Comparison of ENCODE assay signal across 1 cellular context in genomic region chr18:67516432-67517223, GRCh38.
TF ChIP-seq lines count a peak whose summit lies in the region.

DSEL (minus strand) TSS chr18:67516720; CDS start chr18:67514608, 2,112 bp downstream.

TF ChIP-seq in HepG2, 621 proteins besides CTCF, POLR2A, EP300 and RAD21 (continued from another document):
- no peak for TF ChIP-seq ZNF83 (CRISPR knock-in tag; IDR thresholded peaks at IDR 0.05; ENCODE audit: borderline replicate concordance)
- no peak for TF ChIP-seq FLYWCH1 (CRISPR knock-in tag; IDR thresholded peaks at IDR 0.05)
- no peak for TF ChIP-seq ETV5 (CRISPR knock-in tag; IDR thresholded peaks at IDR 0.05; ENCODE audit: borderline replicate concordance)
- TF ChIP-seq KDM6A (CRISPR knock-in tag; IDR thresholded peaks at IDR 0.05; ENCODE audit: low read depth): no peak
- no peak for TF ChIP-seq PHF21A (CRISPR knock-in tag; IDR thresholded peaks at IDR 0.05)
- no peak for TF ChIP-seq CBFB (CRISPR knock-in tag; IDR thresholded peaks at IDR 0.05)
- no peak for TF ChIP-seq ZNF10 (CRISPR knock-in tag; IDR thresholded peaks at IDR 0.05; ENCODE audit: borderline replicate concordance, low read depth)
- no peak for TF ChIP-seq BRD4 (CRISPR knock-in tag; IDR thresholded peaks at IDR 0.05)
- no peak for TF ChIP-seq ZSCAN22 (CRISPR knock-in tag; IDR thresholded peaks at IDR 0.05)
- TF ChIP-seq NFE2 (CRISPR knock-in tag; IDR thresholded peaks at IDR 0.05): no peak
- TF ChIP-seq EEA1 (CRISPR knock-in tag; IDR thresholded peaks at IDR 0.05; ENCODE audit: borderline replicate concordance): peak; percentile 61; the same call in 1 of the 2 replicates
- TF ChIP-seq CREBL2 (CRISPR knock-in tag; IDR thresholded peaks at IDR 0.05; ENCODE audit: borderline replicate concordance): no peak
- peak; percentile 59; the same call in 1 of the 2 replicates for TF ChIP-seq ZNF777 (CRISPR knock-in tag; IDR thresholded peaks at IDR 0.05)
- no peak for TF ChIP-seq KAT7 (CRISPR knock-in tag; IDR thresholded peaks at IDR 0.05; ENCODE audit: borderline replicate concordance)
- TF ChIP-seq AFF4 (CRISPR knock-in tag; IDR thresholded peaks at IDR 0.05): no peak
- TF ChIP-seq ZNF282 (IDR thresholded peaks at IDR 0.05; ENCODE audit: partially characterized antibody): no peak
- no peak for TF ChIP-seq ZNF20 (CRISPR knock-in tag; IDR thresholded peaks at IDR 0.05)
- TF ChIP-seq ZNF333 (CRISPR knock-in tag; IDR thresholded peaks at IDR 0.05; ENCODE audit: borderline replicate concordance): no peak
- TF ChIP-seq SIX1 (CRISPR knock-in tag; IDR thresholded peaks at IDR 0.05; ENCODE audit: borderline replicate concordance): no peak
- TF ChIP-seq HES4 (CRISPR knock-in tag; IDR thresholded peaks at IDR 0.05; ENCODE audit: borderline replicate concordance): no peak
- TF ChIP-seq ZNF251 (CRISPR knock-in tag; IDR thresholded peaks at IDR 0.05): no peak
- TF ChIP-seq HNRNPLL (IDR thresholded peaks at IDR 0.05; ENCODE audit: low read depth, low read length, poor library complexity, severe bottlenecking): no peak
- no peak for TF ChIP-seq CEBPG (CRISPR knock-in tag; IDR thresholded peaks at IDR 0.05)
- no peak for TF ChIP-seq GABPA (IDR thresholded peaks at IDR 0.05; ENCODE audit: low read depth, low read length)
- no peak for TF ChIP-seq GABPA (CRISPR knock-in tag; IDR thresholded peaks at IDR 0.05; ENCODE audit: low read depth)
- no peak for TF ChIP-seq THAP11 (CRISPR knock-in tag; IDR thresholded peaks at IDR 0.05)
- TF ChIP-seq ZNF724P (CRISPR knock-in tag; IDR thresholded peaks at IDR 0.05; ENCODE audit: borderline replicate concordance): no peak
- peak; percentile 39; the same call in 1 of the 2 replicates for TF ChIP-seq MAX (IDR thresholded peaks at IDR 0.05)
- no peak for TF ChIP-seq WIZ (CRISPR knock-in tag; IDR thresholded peaks at IDR 0.05)
- TF ChIP-seq DNMT3B (CRISPR knock-in tag; conservative IDR thresholded peaks at IDR 0.05): no peak
- TF ChIP-seq ZNF768 (CRISPR knock-in tag; IDR thresholded peaks at IDR 0.05): no peak
- no peak for TF ChIP-seq HMG20B (CRISPR knock-in tag; conservative IDR thresholded peaks at IDR 0.05)
- peak; percentile 42; the same call in 1 of the 2 replicates for TF ChIP-seq MXD3 (CRISPR knock-in tag; IDR thresholded peaks at IDR 0.05)
- TF ChIP-seq CSRNP2 (CRISPR knock-in tag; conservative IDR thresholded peaks at IDR 0.05; ENCODE audit: low read depth): no peak
- no peak for TF ChIP-seq ZNF672 (CRISPR knock-in tag; IDR thresholded peaks at IDR 0.05)
- TF ChIP-seq ZNF552 (CRISPR knock-in tag; IDR thresholded peaks at IDR 0.05; ENCODE audit: borderline replicate concordance): no peak
- no peak for TF ChIP-seq JARID2 (CRISPR knock-in tag; IDR thresholded peaks at IDR 0.05; ENCODE audit: insufficient replicate concordance)
- TF ChIP-seq ATF5 (CRISPR knock-in tag; IDR thresholded peaks at IDR 0.05; ENCODE audit: low read depth): no peak
- TF ChIP-seq ZNF17 (CRISPR knock-in tag; IDR thresholded peaks at IDR 0.05): no peak
- no peak for TF ChIP-seq ZNF274 (CRISPR knock-in tag; IDR thresholded peaks at IDR 0.05)
- TF ChIP-seq ZNF878 (CRISPR knock-in tag; IDR thresholded peaks at IDR 0.05): no peak
- TF ChIP-seq ZNF547 (CRISPR knock-in tag; IDR thresholded peaks at IDR 0.05): peak; percentile 74; the same call in 1 of the 2 replicates
- no peak for TF ChIP-seq ZFP41 (CRISPR knock-in tag; IDR thresholded peaks at IDR 0.05; ENCODE audit: borderline replicate concordance)
- TF ChIP-seq ZNF530 (CRISPR knock-in tag; IDR thresholded peaks at IDR 0.05; ENCODE audit: low read depth): no peak
- TF ChIP-seq SNAI1 (CRISPR knock-in tag; IDR thresholded peaks at IDR 0.05; ENCODE audit: borderline replicate concordance): no peak
- TF ChIP-seq ZNF772 (CRISPR knock-in tag; IDR thresholded peaks at IDR 0.05): 0 out of 2 replicates have a peak, but pooled peaks have one; percentile 6
- TF ChIP-seq UBTF (CRISPR knock-in tag; IDR thresholded peaks at IDR 0.05): no peak; the same call in 1 of the 2 replicates
- TF ChIP-seq ZNF234 (CRISPR knock-in tag; conservative IDR thresholded peaks at IDR 0.05): 0 out of 2 replicates have a peak, but pooled peaks have one; percentile 44
- no peak for TF ChIP-seq NRL (CRISPR knock-in tag; IDR thresholded peaks at IDR 0.05; ENCODE audit: borderline replicate concordance)
- no peak for TF ChIP-seq ZNF569 (CRISPR knock-in tag; IDR thresholded peaks at IDR 0.05; ENCODE audit: borderline replicate concordance)
- peak; percentile 70 for TF ChIP-seq TBX2 (CRISPR knock-in tag; IDR thresholded peaks at IDR 0.05; ENCODE audit: borderline replicate concordance)
- no peak for TF ChIP-seq ASH2L (IDR thresholded peaks at IDR 0.05; ENCODE audit: insufficient read length, low read depth, low read length)
- TF ChIP-seq ZNF550 (CRISPR knock-in tag; IDR thresholded peaks at IDR 0.05; ENCODE audit: borderline replicate concordance): no peak
- no peak for TF ChIP-seq MTA1 (CRISPR knock-in tag; IDR thresholded peaks at IDR 0.05; ENCODE audit: borderline replicate concordance)
- TF ChIP-seq HMGXB4 (CRISPR knock-in tag; IDR thresholded peaks at IDR 0.05; ENCODE audit: borderline replicate concordance in 1 of 2, low read depth in 1 of 2): 0 out of 4 replicates have a peak, but pooled peaks of 1 of the 2 experiments have one; percentile 12
- no peak for TF ChIP-seq RNF219 (CRISPR knock-in tag; IDR thresholded peaks at IDR 0.05)
- TF ChIP-seq ZNF33A (CRISPR knock-in tag; IDR thresholded peaks at IDR 0.05; ENCODE audit: borderline replicate concordance): no peak
- no peak for TF ChIP-seq SP1 (IDR thresholded peaks at IDR 0.05)
- TF ChIP-seq SP1 (CRISPR knock-in tag; IDR thresholded peaks at IDR 0.05): no peak
